Comparison of ENCODE assay signal across 28 cellular contexts in genomic region chr1:117641536-117641935, GRCh38.
"Had no signal": no experiment of that assay in that cellular context is flagged by ENCODE, and none has a peak within 500 bp of the region (broad histone marks: within the 10 kb centered on the region; RNA-seq: fewer than 3 reads in every experiment).

No MANE protein-coding gene starts in this region.

- H3K27me3 Mint-ChIP-seq: stimulated activated naive B cell treated with anti-CD40 and anti-IgM and Interleukin-4, amounts not matched to agents 10 μg/mL and 1 μg/mL and 100 μg/mL, for 72 hours had no signal

- H3K4me2 ChIP-seq: neural progenitor cell, smooth muscle cell had no signal

- H3K9me3 Mint-ChIP-seq: natural killer cell; nephron progenitor cell; neural progenitor cell; stimulated activated naive B cell treated with anti-CD40 and anti-IgM and Interleukin-4, amounts not matched to agents 10 μg/mL and 1 μg/mL and 100 μg/mL, for 72 hours had no signal

- H3K9ac ChIP-seq: neural progenitor cell had no signal

- H3K27ac Mint-ChIP-seq: natural killer cell; nephron progenitor cell; neural progenitor cell; progenitor cell of endocrine pancreas; stimulated activated naive B cell treated with anti-CD40 and anti-IgM and Interleukin-4, amounts not matched to agents 10 μg/mL and 1 μg/mL and 100 μg/mL, for 72 hours had no signal

- ATAC-seq: left cardiac atrium; left lung; lower lobe of right lung; natural killer cell; right lobe of liver; stimulated activated naive B cell treated with anti-CD40 and anti-IgM and Interleukin-4, amounts not matched to agents 10 μg/mL and 1 μg/mL and 100 μg/mL, for 72 hours; stimulated activated naive CD8-positive, alpha-beta T cell treated with anti-CD3 and anti-CD28 coated beads, Interleukin-15, Interleukin-2, amounts not matched to agents 100 U/mL and 50 U/mL, for 24 hours had no signal

- H3K4me3 ChIP-seq: left lung, lower lobe of right lung, neural progenitor cell, ovary, right atrium auricular region, right lobe of liver, smooth muscle cell, stomach, testis, thyroid gland, transverse colon, upper lobe of left lung had no signal

- H3K4me1 ChIP-seq: left lung, lower lobe of right lung, neural progenitor cell, right atrium auricular region, right lobe of liver, testis, thyroid gland had no signal

- H3K4me1 Mint-ChIP-seq: nephron progenitor cell, neural progenitor cell had no signal

- H2AFZ ChIP-seq: neural progenitor cell had no signal

- H3K36me3 Mint-ChIP-seq: natural killer cell; neural progenitor cell; stimulated activated naive B cell treated with anti-CD40 and anti-IgM and Interleukin-4, amounts not matched to agents 10 μg/mL and 1 μg/mL and 100 μg/mL, for 72 hours had no signal

- H3K27me3 ChIP-seq: left lung, neural progenitor cell, neutrophil, ovary, right atrium auricular region, right lobe of liver, stomach, testis, thyroid gland, transverse colon, upper lobe of left lung had no signal

- DNase-seq: hippocampal formation; kidney glomerular epithelial cell; left cardiac atrium; left lung; lower lobe of right lung; mammary epithelial cell; mesenchymal stem cell; natural killer cell; nephron progenitor cell; occipital lobe; ovary; stimulated activated CD4-positive, alpha-beta T cell treated with anti-CD3 and anti-CD28 coated beads, Interleukin-12 subunit alpha, Interleukin-12 subunit beta, amount 100 ng/mL, for 4 hours; stimulated activated CD4-positive, alpha-beta T cell treated with anti-CD3 and anti-CD28 coated beads, Interleukin-15, amount 100 ng/mL, for 24 hours; stimulated activated CD4-positive, alpha-beta T cell treated with anti-CD3 and anti-CD28 coated beads, Interleukin-2, amount 100 ng/mL, for 24 hours; stimulated activated CD4-positive, alpha-beta T cell treated with anti-CD3 and anti-CD28 coated beads, Interleukin-4, amount 100 ng/mL, for 1 hour; stimulated activated naive B cell treated with anti-CD40 and anti-IgM and Interleukin-4, amounts not matched to agents 10 μg/mL and 1 μg/mL and 100 μg/mL, for 72 hours; stimulated activated naive CD8-positive, alpha-beta T cell treated with anti-CD3 and anti-CD28 coated beads, Interleukin-15, Interleukin-2, amounts not matched to agents 100 U/mL and 50 U/mL, for 24 hours; stomach; testis; thyroid gland; transverse colon; upper lobe of left lung had no signal

- H3K4me3 Mint-ChIP-seq: natural killer cell; nephron progenitor cell; neural progenitor cell; stimulated activated naive B cell treated with anti-CD40 and anti-IgM and Interleukin-4, amounts not matched to agents 10 μg/mL and 1 μg/mL and 100 μg/mL, for 72 hours had no signal

- H3K36me3 ChIP-seq: left lung, lower lobe of right lung, neural progenitor cell, neutrophil, ovary, right atrium auricular region, right lobe of liver, stomach, thyroid gland, transverse colon, upper lobe of left lung had no signal

- H3K9me3 ChIP-seq: left lung, lower lobe of right lung, neutrophil, ovary, right atrium auricular region, right lobe of liver, stomach, testis, thyroid gland, transverse colon, upper lobe of left lung had no signal

- H3K27ac ChIP-seq: left lung, lower lobe of right lung, neural progenitor cell, neutrophil, ovary, right atrium auricular region, right lobe of liver, stomach, testis, thyroid gland, upper lobe of left lung had no signal
